Comparison of ENCODE assay signal across 1 cellular context in the genomic region with DNA sequence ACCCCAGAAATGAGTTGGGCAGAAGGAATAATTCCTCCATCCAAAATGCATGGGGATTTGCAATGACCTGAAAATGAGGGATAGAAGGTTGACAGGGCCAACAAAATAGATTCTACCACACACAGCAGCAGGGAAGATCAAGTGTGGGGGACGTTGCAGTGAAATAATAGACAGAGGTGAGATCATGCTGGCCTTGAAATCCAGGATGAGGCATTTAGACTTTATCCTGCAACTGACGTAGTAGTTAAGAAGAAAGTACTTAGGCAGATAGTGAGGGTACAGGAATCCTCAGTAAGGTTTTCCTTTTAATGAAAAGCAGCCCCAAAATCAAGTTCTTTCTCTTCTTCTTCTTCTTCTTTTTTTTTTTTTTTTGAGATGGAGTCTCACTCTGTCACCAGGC.
A peak's percentile ranks its signal among the peaks of the same experiment; 100 is the strongest.
TF ChIP-seq lines count a peak whose summit lies in the region.

No MANE protein-coding gene starts in this region.

TF ChIP-seq in K562, 482 proteins besides CTCF, POLR2A, EP300 and RAD21 (continued from another document and continues in another):
- TF ChIP-seq, protein P1, sequence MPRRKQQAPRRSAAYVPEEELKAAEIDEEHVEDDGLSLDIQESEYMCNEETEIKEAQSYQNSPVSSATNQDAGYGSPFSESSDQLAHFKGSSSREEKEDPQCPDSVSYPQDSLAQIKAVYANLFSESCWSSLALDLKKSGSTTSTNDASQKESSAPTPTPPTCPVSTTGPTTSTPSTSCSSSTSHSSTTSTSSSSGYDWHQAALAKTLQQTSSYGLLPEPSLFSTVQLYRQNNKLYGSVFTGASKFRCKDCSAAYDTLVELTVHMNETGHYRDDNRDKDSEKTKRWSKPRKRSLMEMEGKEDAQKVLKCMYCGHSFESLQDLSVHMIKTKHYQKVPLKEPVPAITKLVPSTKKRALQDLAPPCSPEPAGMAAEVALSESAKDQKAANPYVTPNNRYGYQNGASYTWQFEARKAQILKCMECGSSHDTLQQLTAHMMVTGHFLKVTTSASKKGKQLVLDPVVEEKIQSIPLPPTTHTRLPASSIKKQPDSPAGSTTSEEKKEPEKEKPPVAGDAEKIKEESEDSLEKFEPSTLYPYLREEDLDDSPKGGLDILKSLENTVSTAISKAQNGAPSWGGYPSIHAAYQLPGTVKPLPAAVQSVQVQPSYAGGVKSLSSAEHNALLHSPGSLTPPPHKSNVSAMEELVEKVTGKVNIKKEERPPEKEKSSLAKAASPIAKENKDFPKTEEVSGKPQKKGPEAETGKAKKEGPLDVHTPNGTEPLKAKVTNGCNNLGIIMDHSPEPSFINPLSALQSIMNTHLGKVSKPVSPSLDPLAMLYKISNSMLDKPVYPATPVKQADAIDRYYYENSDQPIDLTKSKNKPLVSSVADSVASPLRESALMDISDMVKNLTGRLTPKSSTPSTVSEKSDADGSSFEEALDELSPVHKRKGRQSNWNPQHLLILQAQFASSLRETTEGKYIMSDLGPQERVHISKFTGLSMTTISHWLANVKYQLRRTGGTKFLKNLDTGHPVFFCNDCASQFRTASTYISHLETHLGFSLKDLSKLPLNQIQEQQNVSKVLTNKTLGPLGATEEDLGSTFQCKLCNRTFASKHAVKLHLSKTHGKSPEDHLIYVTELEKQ (CRISPR knock-in tag; IDR thresholded peaks at IDR 0.05) = 0 out of 2 replicates have a peak, but pooled peaks have one; percentile 17
- TF ChIP-seq MCM2 (IDR thresholded peaks at IDR 0.05; ENCODE audit: low read depth) = no peak
- TF ChIP-seq WHSC1 (IDR thresholded peaks at IDR 0.05; ENCODE audit: low read length) = no peak
- 0 out of 2 replicates have a peak, but pooled peaks have one; percentile 23 for TF ChIP-seq NFXL1 (CRISPR knock-in tag; IDR thresholded peaks at IDR 0.05)
- TF ChIP-seq, protein P2, sequence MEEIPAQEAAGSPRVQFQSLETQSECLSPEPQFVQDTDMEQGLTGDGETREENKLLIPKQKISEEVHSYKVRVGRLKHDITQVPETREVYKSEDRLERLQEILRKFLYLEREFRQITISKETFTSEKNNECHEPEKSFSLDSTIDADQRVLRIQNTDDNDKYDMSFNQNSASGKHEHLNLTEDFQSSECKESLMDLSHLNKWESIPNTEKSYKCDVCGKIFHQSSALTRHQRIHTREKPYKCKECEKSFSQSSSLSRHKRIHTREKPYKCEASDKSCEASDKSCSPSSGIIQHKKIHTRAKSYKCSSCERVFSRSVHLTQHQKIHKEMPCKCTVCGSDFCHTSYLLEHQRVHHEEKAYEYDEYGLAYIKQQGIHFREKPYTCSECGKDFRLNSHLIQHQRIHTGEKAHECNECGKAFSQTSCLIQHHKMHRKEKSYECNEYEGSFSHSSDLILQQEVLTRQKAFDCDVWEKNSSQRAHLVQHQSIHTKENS (CRISPR knock-in tag; IDR thresholded peaks at IDR 0.05) = 0 out of 2 replicates have a peak, but pooled peaks have one; percentile 50
- TF ChIP-seq, protein P3, sequence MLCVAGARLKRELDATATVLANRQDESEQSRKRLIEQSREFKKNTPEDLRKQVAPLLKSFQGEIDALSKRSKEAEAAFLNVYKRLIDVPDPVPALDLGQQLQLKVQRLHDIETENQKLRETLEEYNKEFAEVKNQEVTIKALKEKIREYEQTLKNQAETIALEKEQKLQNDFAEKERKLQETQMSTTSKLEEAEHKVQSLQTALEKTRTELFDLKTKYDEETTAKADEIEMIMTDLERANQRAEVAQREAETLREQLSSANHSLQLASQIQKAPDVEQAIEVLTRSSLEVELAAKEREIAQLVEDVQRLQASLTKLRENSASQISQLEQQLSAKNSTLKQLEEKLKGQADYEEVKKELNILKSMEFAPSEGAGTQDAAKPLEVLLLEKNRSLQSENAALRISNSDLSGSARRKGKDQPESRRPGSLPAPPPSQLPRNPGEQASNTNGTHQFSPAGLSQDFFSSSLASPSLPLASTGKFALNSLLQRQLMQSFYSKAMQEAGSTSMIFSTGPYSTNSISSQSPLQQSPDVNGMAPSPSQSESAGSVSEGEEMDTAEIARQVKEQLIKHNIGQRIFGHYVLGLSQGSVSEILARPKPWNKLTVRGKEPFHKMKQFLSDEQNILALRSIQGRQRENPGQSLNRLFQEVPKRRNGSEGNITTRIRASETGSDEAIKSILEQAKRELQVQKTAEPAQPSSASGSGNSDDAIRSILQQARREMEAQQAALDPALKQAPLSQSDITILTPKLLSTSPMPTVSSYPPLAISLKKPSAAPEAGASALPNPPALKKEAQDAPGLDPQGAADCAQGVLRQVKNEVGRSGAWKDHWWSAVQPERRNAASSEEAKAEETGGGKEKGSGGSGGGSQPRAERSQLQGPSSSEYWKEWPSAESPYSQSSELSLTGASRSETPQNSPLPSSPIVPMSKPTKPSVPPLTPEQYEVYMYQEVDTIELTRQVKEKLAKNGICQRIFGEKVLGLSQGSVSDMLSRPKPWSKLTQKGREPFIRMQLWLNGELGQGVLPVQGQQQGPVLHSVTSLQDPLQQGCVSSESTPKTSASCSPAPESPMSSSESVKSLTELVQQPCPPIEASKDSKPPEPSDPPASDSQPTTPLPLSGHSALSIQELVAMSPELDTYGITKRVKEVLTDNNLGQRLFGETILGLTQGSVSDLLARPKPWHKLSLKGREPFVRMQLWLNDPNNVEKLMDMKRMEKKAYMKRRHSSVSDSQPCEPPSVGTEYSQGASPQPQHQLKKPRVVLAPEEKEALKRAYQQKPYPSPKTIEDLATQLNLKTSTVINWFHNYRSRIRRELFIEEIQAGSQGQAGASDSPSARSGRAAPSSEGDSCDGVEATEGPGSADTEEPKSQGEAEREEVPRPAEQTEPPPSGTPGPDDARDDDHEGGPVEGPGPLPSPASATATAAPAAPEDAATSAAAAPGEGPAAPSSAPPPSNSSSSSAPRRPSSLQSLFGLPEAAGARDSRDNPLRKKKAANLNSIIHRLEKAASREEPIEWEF (CRISPR knock-in tag; IDR thresholded peaks at IDR 0.05) = 0 out of 2 replicates have a peak, but pooled peaks have one; percentile 78
- TF ChIP-seq, protein P4, sequence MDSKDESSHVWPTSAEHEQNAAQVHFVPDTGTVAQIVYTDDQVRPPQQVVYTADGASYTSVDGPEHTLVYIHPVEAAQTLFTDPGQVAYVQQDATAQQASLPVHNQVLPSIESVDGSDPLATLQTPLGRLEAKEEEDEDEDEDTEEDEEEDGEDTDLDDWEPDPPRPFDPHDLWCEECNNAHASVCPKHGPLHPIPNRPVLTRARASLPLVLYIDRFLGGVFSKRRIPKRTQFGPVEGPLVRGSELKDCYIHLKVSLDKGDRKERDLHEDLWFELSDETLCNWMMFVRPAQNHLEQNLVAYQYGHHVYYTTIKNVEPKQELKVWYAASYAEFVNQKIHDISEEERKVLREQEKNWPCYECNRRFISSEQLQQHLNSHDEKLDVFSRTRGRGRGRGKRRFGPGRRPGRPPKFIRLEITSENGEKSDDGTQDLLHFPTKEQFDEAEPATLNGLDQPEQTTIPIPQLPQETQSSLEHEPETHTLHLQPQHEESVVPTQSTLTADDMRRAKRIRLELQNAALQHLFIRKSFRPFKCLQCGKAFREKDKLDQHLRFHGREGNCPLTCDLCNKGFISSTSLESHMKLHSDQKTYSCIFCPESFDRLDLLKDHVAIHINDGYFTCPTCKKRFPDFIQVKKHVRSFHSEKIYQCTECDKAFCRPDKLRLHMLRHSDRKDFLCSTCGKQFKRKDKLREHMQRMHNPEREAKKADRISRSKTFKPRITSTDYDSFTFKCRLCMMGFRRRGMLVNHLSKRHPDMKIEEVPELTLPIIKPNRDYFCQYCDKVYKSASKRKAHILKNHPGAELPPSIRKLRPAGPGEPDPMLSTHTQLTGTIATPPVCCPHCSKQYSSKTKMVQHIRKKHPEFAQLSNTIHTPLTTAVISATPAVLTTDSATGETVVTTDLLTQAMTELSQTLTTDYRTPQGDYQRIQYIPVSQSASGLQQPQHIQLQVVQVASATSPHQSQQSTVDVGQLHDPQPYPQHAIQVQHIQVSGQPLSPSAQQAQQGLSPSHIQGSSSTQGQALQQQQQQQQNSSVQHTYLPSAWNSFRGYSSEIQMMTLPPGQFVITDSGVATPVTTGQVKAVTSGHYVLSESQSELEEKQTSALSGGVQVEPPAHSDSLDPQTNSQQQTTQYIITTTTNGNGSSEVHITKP (IDR thresholded peaks at IDR 0.05; ENCODE audit: partially characterized antibody) = no peak
- TF ChIP-seq ZNF175 (CRISPR knock-in tag; IDR thresholded peaks at IDR 0.05; ENCODE audit: low read depth) = no peak
- TF ChIP-seq MECOM (CRISPR knock-in tag; IDR thresholded peaks at IDR 0.05) = no peak
- TF ChIP-seq, protein P5, sequence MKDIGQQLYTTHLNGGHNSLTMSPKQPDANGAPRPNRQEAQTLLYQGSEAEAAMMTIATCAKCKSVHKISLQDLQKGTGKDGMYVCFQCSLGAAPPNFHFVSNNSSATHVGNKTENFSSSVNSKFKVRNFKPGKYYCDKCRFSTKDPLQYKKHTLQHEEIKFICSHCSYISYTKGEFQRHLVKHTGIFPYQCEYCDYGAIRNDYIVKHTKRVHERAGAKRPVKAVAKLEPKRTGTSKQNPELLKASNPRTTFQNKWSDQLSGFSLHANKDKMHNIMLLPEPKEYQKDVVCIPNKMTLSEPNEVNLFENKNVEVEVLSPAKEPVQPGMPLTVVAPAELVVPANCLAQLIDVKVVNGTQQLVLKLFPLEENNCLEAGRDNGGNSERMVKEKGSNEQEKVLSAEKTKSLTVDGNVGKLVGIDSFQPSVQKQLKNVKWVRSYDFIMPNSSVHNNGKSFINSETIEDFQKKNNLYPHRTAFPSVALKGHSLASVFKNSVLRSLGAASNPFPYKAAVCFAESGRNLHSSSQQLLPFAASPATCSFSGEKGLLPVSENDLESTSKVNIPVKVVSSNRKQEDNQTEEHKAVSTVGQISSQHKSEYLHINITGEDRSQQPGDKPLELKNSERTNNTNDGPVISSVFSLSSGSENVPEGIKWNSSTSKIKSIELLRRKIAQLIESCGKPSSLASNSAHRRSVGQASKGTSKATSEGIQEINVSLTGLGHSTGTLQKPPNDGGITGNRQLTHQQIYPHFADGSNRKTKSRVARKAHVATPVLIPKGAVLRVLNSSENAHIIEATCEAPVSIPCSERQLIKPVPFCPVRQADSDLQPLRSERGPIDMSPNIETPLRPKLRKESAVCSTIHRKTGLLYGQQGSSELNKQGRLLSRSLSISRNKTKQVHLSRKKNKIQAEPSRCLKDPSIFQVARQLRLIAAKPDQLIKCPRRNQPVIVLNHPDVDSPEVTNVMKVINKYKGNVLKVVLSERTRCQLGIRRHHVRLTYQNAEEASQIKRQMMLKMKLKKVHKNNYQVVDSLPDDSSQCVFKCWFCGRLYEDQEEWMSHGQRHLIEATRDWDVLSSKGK (CRISPR knock-in tag; IDR thresholded peaks at IDR 0.05) = no peak
- TF ChIP-seq, protein P6, sequence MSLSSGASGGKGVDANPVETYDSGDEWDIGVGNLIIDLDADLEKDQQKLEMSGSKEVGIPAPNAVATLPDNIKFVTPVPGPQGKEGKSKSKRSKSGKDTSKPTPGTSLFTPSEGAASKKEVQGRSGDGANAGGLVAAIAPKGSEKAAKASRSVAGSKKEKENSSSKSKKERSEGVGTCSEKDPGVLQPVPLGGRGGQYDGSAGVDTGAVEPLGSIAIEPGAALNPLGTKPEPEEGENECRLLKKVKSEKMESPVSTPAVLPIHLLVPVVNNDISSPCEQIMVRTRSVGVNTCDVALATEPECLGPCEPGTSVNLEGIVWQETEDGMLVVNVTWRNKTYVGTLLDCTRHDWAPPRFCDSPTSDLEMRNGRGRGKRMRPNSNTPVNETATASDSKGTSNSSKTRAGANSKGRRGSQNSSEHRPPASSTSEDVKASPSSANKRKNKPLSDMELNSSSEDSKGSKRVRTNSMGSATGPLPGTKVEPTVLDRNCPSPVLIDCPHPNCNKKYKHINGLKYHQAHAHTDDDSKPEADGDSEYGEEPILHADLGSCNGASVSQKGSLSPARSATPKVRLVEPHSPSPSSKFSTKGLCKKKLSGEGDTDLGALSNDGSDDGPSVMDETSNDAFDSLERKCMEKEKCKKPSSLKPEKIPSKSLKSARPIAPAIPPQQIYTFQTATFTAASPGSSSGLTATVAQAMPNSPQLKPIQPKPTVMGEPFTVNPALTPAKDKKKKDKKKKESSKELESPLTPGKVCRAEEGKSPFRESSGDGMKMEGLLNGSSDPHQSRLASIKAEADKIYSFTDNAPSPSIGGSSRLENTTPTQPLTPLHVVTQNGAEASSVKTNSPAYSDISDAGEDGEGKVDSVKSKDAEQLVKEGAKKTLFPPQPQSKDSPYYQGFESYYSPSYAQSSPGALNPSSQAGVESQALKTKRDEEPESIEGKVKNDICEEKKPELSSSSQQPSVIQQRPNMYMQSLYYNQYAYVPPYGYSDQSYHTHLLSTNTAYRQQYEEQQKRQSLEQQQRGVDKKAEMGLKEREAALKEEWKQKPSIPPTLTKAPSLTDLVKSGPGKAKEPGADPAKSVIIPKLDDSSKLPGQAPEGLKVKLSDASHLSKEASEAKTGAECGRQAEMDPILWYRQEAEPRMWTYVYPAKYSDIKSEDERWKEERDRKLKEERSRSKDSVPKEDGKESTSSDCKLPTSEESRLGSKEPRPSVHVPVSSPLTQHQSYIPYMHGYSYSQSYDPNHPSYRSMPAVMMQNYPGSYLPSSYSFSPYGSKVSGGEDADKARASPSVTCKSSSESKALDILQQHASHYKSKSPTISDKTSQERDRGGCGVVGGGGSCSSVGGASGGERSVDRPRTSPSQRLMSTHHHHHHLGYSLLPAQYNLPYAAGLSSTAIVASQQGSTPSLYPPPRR (CRISPR knock-in tag; IDR thresholded peaks at IDR 0.05; ENCODE audit: borderline replicate concordance) = no peak
- TF ChIP-seq HEY1 (CRISPR knock-in tag; IDR thresholded peaks at IDR 0.05; ENCODE audit: borderline replicate concordance) = no peak
- no peak for TF ChIP-seq ZKSCAN1 (IDR thresholded peaks at IDR 0.05; ENCODE audit: low read depth, low read length)
- TF ChIP-seq, protein P7, sequence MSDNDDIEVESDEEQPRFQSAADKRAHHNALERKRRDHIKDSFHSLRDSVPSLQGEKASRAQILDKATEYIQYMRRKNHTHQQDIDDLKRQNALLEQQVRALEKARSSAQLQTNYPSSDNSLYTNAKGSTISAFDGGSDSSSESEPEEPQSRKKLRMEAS (CRISPR knock-in tag; IDR thresholded peaks at IDR 0.05) = no peak
